Comparison of ENCODE assay signal across 1 cellular context in the genomic region with DNA sequence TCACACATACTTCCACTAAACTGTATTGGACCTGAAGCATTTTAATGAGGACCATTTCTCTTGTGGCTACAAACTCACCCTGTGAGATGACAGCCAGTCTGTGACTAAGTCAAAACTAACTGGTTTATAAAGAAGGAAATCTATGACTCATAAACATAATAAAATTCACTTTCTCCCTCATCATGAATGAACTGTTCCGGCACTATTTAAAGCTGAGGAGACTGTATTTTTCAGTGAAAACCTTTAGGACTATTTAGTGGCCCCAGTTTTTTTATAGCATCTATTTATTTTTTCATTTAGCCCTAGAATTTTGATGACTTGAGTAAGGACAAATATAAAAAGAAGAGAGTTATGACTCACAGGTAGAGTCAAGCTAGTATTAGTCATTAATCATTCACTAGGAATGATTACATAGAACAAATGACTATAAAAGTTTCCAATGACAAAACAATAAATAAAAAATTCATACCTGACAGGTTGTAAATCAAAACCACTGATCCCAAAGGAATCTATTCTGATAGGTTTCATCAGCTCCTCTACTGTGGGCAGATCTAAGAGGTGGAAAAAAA.
TF ChIP-seq lines count a peak whose summit lies in the region.

No MANE protein-coding gene starts in this region.

TF ChIP-seq in HCT116, 20 proteins besides CTCF, POLR2A, EP300 and RAD21 (continued from another document):
- TF ChIP-seq SIN3A (IDR thresholded peaks at IDR 0.05; ENCODE audit: low read depth) (peak; percentile 85), SRF (IDR thresholded peaks at IDR 0.05; ENCODE audit: low read depth) (peak; percentile 80), CBX3 (IDR thresholded peaks at IDR 0.05; ENCODE audit: low read depth) (peak; percentile 56; the same call in 1 of the 2 replicates), ZNF274 (IDR thresholded peaks at IDR 0.05; ENCODE audit: low read depth, low read length) (no peak), JUND (IDR thresholded peaks at IDR 0.05) (peak; percentile 85)
TF ChIP-seq in HCT116: peak in this region for 10.
